Comparison of ENCODE assay signal across 9 cellular contexts in the genomic region with DNA sequence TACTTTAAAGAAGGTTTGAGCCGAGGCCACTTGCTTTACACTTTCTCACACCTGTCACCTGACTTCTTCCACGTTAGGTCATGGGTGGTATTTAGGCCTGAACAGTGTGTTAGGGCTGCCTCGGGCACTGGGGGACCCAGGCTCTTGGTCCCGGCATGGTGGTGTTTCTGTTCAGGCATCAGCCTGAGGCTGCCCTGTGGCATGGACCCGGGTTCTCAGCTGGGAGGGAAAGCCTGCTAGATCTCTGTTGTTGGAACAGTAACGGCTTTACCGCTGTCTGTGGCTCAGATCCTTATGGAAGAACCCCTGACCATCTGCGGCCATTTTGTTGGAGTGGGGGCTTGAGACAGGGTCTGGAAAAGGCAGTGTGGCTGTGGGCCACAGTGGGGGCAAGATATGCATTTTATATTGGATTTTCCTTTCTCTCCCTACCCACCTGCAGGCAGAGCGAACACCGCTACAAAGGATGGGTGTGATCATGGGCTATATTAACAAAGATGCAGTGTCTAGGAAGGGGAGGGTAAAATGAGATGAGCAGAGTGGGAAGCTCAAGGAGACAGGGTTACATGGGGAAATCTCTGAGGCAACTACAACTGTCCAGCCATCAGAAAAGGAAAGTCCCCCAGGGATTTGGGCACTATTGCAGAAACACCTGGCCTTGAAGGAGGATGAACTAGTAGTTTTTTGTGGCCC. TPM values are rescaled to one million over a fixed set of nuclear protein-coding genes. Genes with fewer than 3 reads are reported as not detected.
DNase-seq lines count a peak whose midpoint lies in the region; ATAC-seq, FAIRE-seq and TF ChIP-seq lines count a peak whose summit lies in the region.
"Had no signal": no experiment of that assay in that cellular context is flagged by ENCODE, and none has a peak within 500 bp of the region (broad histone marks: within the 10 kb centered on the region; RNA-seq: fewer than 3 reads in every experiment).

No MANE protein-coding gene starts in this region.

- H3K9me3 Mint-ChIP-seq in activated CD8-positive, alpha-beta memory T cell treated with anti-CD3 and anti-CD28 coated beads, Interleukin-2, amount 10 ng/mL, durations not matched to agents 7 days and 5 days (ENCODE audit: low read depth), result no peaks in the 10 kb centered on the region
- H3K9me3 Mint-ChIP-seq in stimulated activated memory B cell treated with anti-CD40 and anti-IgM and Interleukin-4, amounts not matched to agents 10 μg/mL and 1 μg/mL and 100 μg/mL, for 72 hours, result no peaks in the 10 kb centered on the region

- H3K14ac ChIP-seq in H1 (ENCODE audit: insufficient read length), result no peak overlapping the region

- no peak for ATAC-seq in activated CD8-positive, alpha-beta memory T cell treated with anti-CD3 and anti-CD28 coated beads, Interleukin-2, amount 10 ng/mL, durations not matched to agents 7 days and 5 days
- ATAC-seq in PC-3, result no peak
- ATAC-seq in stimulated activated memory B cell treated with anti-CD40 and anti-IgM and Interleukin-4, amounts not matched to agents 10 μg/mL and 1 μg/mL and 100 μg/mL, for 72 hours, result no peak

- H2BK12ac ChIP-seq in H1 (ENCODE audit: low read depth, low read length), result peak overlapping the region; percentile 39; the same call in 1 of the 2 replicates

- no peak overlapping the region for H2BK120ac ChIP-seq in H1 (replicated peaks; ENCODE audit: low read depth, low read length)

- no peaks in the 10 kb centered on the region for H3K79me2 ChIP-seq in PC-3 (ENCODE audit: low read length)
- no peaks in the 10 kb centered on the region for H3K79me2 ChIP-seq in H1 (ENCODE audit: control insufficient read depth in 1 of 2, insufficient read depth in 2 of 2, low read length in 2 of 2)

- no peak overlapping the region for H3K9ac ChIP-seq in PC-3 (ENCODE audit: low read length)
- no peak overlapping the region for H3K9ac ChIP-seq in H1 (replicated peaks in 1 of 4; ENCODE audit: extremely low read depth in 1 of 4, low read depth in 3 of 4, low read length in 3 of 4)

- H3K36me3 ChIP-seq in PC-3 (ENCODE audit: low read depth, low read length) (no peaks in the 10 kb centered on the region), H1 (ENCODE audit: control insufficient read depth in 2 of 4, insufficient read depth in 4 of 4, low read length in 3 of 4) (no peaks in the 10 kb centered on the region)

- H3K4me1 ChIP-seq in PC-3 (ENCODE audit: insufficient read depth, low read length) (peaks cover 2% of the 10 kb centered on the region; the same call in 1 of the 2 replicates), H1 (replicated peaks in 1 of 4; ENCODE audit: control insufficient read depth in 3 of 4, insufficient read depth in 4 of 4, low read length in 3 of 4) (peaks cover 0 to 8% (median 2%) of the 10 kb centered on the region in 4 experiments; a peak in 3 of 7 replicates)

- no peaks in the 10 kb centered on the region for H3K9me2 ChIP-seq in PC-3 (replicated peaks; ENCODE audit: low read length)

- H3K27me3 ChIP-seq in PC-3 (ENCODE audit: low read length) (no peaks in the 10 kb centered on the region), H1 (replicated peaks in 1 of 4; ENCODE audit: control insufficient read depth in 3 of 4, extremely low read depth in 1 of 4, insufficient read depth in 3 of 4, low read length in 3 of 4) (peaks cover 0 to 7% (median 0%) of the 10 kb centered on the region in 4 experiments; a peak in 4 of 7 replicates)

- H3K27ac Mint-ChIP-seq in activated CD8-positive, alpha-beta memory T cell treated with anti-CD3 and anti-CD28 coated beads, Interleukin-2, amount 10 ng/mL, durations not matched to agents 7 days and 5 days, result no peak overlapping the region
- peak overlapping the region; percentile 83 for H3K27ac Mint-ChIP-seq in stimulated activated memory B cell treated with anti-CD40 and anti-IgM and Interleukin-4, amounts not matched to agents 10 μg/mL and 1 μg/mL and 100 μg/mL, for 72 hours

- H3K23me2 ChIP-seq in H1 (ENCODE audit: low read depth, low read length), result no peaks in the 10 kb centered on the region

- H3K4ac ChIP-seq in H1 (replicated peaks; ENCODE audit: insufficient read length, low read depth, low read length), result no peak overlapping the region

- H3K4me1 Mint-ChIP-seq in activated CD8-positive, alpha-beta memory T cell treated with anti-CD3 and anti-CD28 coated beads, Interleukin-2, amount 10 ng/mL, durations not matched to agents 7 days and 5 days, result peaks cover 8% of the 10 kb centered on the region
- peaks cover 57% of the 10 kb centered on the region for H3K4me1 Mint-ChIP-seq in stimulated activated memory B cell treated with anti-CD40 and anti-IgM and Interleukin-4, amounts not matched to agents 10 μg/mL and 1 μg/mL and 100 μg/mL, for 72 hours

- no peak for TF ChIP-seq RAD21 in H1 (IDR thresholded peaks at IDR 0.05 in 1 of 2, conservative IDR thresholded peaks at IDR 0.05 in 1 of 2; ENCODE audit: low read depth in 2 of 2, low read length in 2 of 2)

- WGBS in H1 (ENCODE audit: extremely low coverage in 1 of 2, insufficient coverage in 1 of 2, insufficient read length in 1 of 2, insufficient replicate concordance in 2 of 2, low coverage in 1 of 2, low lambda C conversion rate in 2 of 2, missing lambda C conversion rate in 1 of 2), 2 experiments, result 73% methylated on average over 10 of the region's 10 CpGs; no CpG with 5 or more reads in 1 of the 2 experiments

- CTCF ChIA-PET in activated CD8-positive, alpha-beta memory T cell treated with anti-CD3 and anti-CD28 coated beads, Interleukin-2, amount 10 ng/mL, durations not matched to agents 7 days and 5 days (lab: Charles Lee), result interaction anchor here (0.9 to 1.5 kb wide), 5 partner anchors 13 to 138 kb away, joined by 3 to 5 read pairs (median 4); no protein-coding TSS in a partner anchor
- CTCF ChIA-PET in PC-3 (lab: Charles Lee), result interaction anchor here (0.7 kb wide), 1 partner anchor 123 kb away, joined by 4 read pairs; no protein-coding TSS in a partner anchor
- CTCF ChIA-PET in H1 (lab: Charles Lee; ENCODE audit: partially characterized antibody), result interaction anchor here (0.5 to 38.8 kb wide), 20 partner anchors 8 to 175 kb away, joined by 3 to 1414 read pairs (median 4); a partner anchor contains a TSS

- no peak overlapping the region for H4K91ac ChIP-seq in H1 (replicated peaks; ENCODE audit: insufficient read length, low read length)

- H3K23ac ChIP-seq in H1 (ENCODE audit: insufficient read length), result no peak overlapping the region

- POLR2A ChIA-PET in PC-3 (lab: Charles Lee; ENCODE audit: unreplicated experiment), result no interaction called here
- POLR2A ChIA-PET in H1 (lab: Charles Lee; ENCODE audit: partially characterized antibody), result interaction anchor here (1.4 to 2.2 kb wide), 2 partner anchors 11 to 85 kb away, joined by 4 to 6 read pairs; no protein-coding TSS in a partner anchor

- TF ChIP-seq POLR2A in H1 (IDR thresholded peaks at IDR 0.05; ENCODE audit: control extremely low read depth in 1 of 2, low read depth in 2 of 2, low read length in 2 of 2), result no peak

- DNase-seq in activated CD8-positive, alpha-beta memory T cell treated with anti-CD3 and anti-CD28 coated beads, Interleukin-2, amount 10 ng/mL, durations not matched to agents 7 days and 5 days, result no peak
- no peak for DNase-seq in activated CD8-positive, alpha-beta memory T cell treated with anti-CD3 and anti-CD28 coated beads, Interleukin-2, amount 50 U/mL, for 48 hours
- DNase-seq in PC-3, result no peak
- DNase-seq in H1 (ENCODE audit: low read depth in 1 of 2, low spot score in 2 of 2), result no peak
- DNase-seq in foreskin fibroblast, result no peak
- DNase-seq in DMS153 (lab: John Stamatoyannopoulos, UW), result no peak
- no peak for DNase-seq in GM10266 (ENCODE audit: extremely low spot score)

- H3F3A ChIP-seq in PC-3 (ENCODE audit: low read length, unreplicated experiment), result no peaks in the 10 kb centered on the region

- no peak for TF ChIP-seq EP300 in H1 (IDR thresholded peaks at IDR 0.05; ENCODE audit: borderline replicate concordance in 1 of 2, low read depth in 2 of 2, low read length in 2 of 2)

- H2BK15ac ChIP-seq in H1 (ENCODE audit: low read length), result peak overlapping the region; percentile 88

- H4K8ac ChIP-seq in H1 (ENCODE audit: extremely low read depth, insufficient read depth, low read length), result peak overlapping the region; percentile 58; the same call in 1 of the 2 replicates

- TF ChIP-seq CTCF in PC-3 (conservative IDR thresholded peaks at IDR 0.05; ENCODE audit: low read depth, low read length) (no peak), H1 (IDR thresholded peaks at IDR 0.05; ENCODE audit: control extremely low read depth in 1 of 3, insufficient read depth in 1 of 3, low read depth in 1 of 3, low read length in 3 of 3) (no peak), foreskin fibroblast (IDR thresholded peaks at IDR 0.05; ENCODE audit: low read depth, low read length) (no peak), GM10266 (IDR thresholded peaks at IDR 0.05; ENCODE audit: control insufficient read depth, insufficient read depth, low read depth, missing control alignments) (no peak)

- FAIRE-seq in H1 (lab: Jason Lieb, UNC), result no peak

- H3K27ac ChIP-seq in PC-3 (ENCODE audit: low read length) (no peak overlapping the region), H1 (ENCODE audit: low read depth, low read length) (no peak overlapping the region)

- no peak overlapping the region for H4K5ac ChIP-seq in H1 (ENCODE audit: insufficient read length, low read depth, low read length)

- H3K36me3 Mint-ChIP-seq in activated CD8-positive, alpha-beta memory T cell treated with anti-CD3 and anti-CD28 coated beads, Interleukin-2, amount 10 ng/mL, durations not matched to agents 7 days and 5 days, result no peaks in the 10 kb centered on the region
- H3K36me3 Mint-ChIP-seq in stimulated activated memory B cell treated with anti-CD40 and anti-IgM and Interleukin-4, amounts not matched to agents 10 μg/mL and 1 μg/mL and 100 μg/mL, for 72 hours, result peaks cover 23% of the 10 kb centered on the region

- no peak overlapping the region; the same call in 1 of the 2 replicates for H3K18ac ChIP-seq in H1 (ENCODE audit: extremely low read depth, low read length)

- H3K9me3 ChIP-seq in PC-3 (ENCODE audit: low read length), result no peaks in the 10 kb centered on the region
- H3K9me3 ChIP-seq in H1 (ENCODE audit: insufficient read depth in 2 of 2, low read depth in 1 of 2, low read length in 1 of 2), result no peaks in the 10 kb centered on the region

- H2AFZ ChIP-seq in PC-3 (ENCODE audit: low read length) (peak overlapping the region; percentile 81), H1 (ENCODE audit: low read length) (peak overlapping the region; percentile 11)

- H3K79me1 ChIP-seq in H1 (ENCODE audit: low read depth, low read length), result no peaks in the 10 kb centered on the region

- no peak overlapping the region for H3K56ac ChIP-seq in H1 (replicated peaks; ENCODE audit: insufficient read length, low read depth, low read length)

- no peak overlapping the region for H2BK20ac ChIP-seq in H1 (ENCODE audit: low read length)

- no peak overlapping the region for H2AK5ac ChIP-seq in H1 (ENCODE audit: low read depth, low read length)

- H4K20me1 ChIP-seq in PC-3 (ENCODE audit: low read length) (no peaks in the 10 kb centered on the region), H1 (replicated peaks in 1 of 2; ENCODE audit: control insufficient read depth in 1 of 2, insufficient read depth in 2 of 2, low read length in 2 of 2) (peaks cover 0 to 5% of the 10 kb centered on the region in 2 experiments)

- peaks cover 20% of the 10 kb centered on the region for H3K27me3 Mint-ChIP-seq in activated CD8-positive, alpha-beta memory T cell treated with anti-CD3 and anti-CD28 coated beads, Interleukin-2, amount 10 ng/mL, durations not matched to agents 7 days and 5 days
- no peaks in the 10 kb centered on the region for H3K27me3 Mint-ChIP-seq in stimulated activated memory B cell treated with anti-CD40 and anti-IgM and Interleukin-4, amounts not matched to agents 10 μg/mL and 1 μg/mL and 100 μg/mL, for 72 hours

- intact Hi-C loops in PC-3 (cut with micrococcal nuclease), result loop anchor here (1.0 kb wide), 2 partner anchors 89 to 114 kb away; no protein-coding TSS in a partner anchor

- no peak overlapping the region; the same call in 1 of the 2 replicates for H2BK5ac ChIP-seq in H1 (ENCODE audit: low read depth, low read length)

- peak overlapping the region; percentile 63 for H3K4me3 Mint-ChIP-seq in activated CD8-positive, alpha-beta memory T cell treated with anti-CD3 and anti-CD28 coated beads, Interleukin-2, amount 10 ng/mL, durations not matched to agents 7 days and 5 days
- peak overlapping the region; percentile 86 for H3K4me3 Mint-ChIP-seq in stimulated activated memory B cell treated with anti-CD40 and anti-IgM and Interleukin-4, amounts not matched to agents 10 μg/mL and 1 μg/mL and 100 μg/mL, for 72 hours

- H3K4me3 ChIP-seq in PC-3 (ENCODE audit: low read length), result no peak overlapping the region; the same call in 1 of the 2 replicates
- H3K4me3 ChIP-seq in H1 (ENCODE audit: extremely low read depth in 1 of 4, insufficient read depth in 2 of 4, low read depth in 3 of 4, low read length in 4 of 4), result peak overlapping the region in 3 of 4 experiments; percentile 9 to 80 (median 51); a peak in 6 of 8 replicates
- H3K4me3 ChIP-seq in foreskin fibroblast (ENCODE audit: low read depth in 1 of 2, low read length in 2 of 2), result no peak overlapping the region

- H3K4me2 ChIP-seq in PC-3 (ENCODE audit: low read length) (peak overlapping the region; percentile 91), H1 (ENCODE audit: insufficient read depth in 1 of 2, low read depth in 2 of 2, low read length in 2 of 2) (peak overlapping the region; percentile 55 to 71)

- BruUV-seq in PC-3 (replicated peaks; lab: Mats Ljungman, UMichigan), result no TSS peak

RNA-seq across cellular contexts. Expression of a gene that starts 1.6 kb away (rescaled TPM):
- under 1 TPM; 0.66 to 0.99 TPM for total RNA-seq in activated CD8-positive, alpha-beta memory T cell treated with anti-CD3 and anti-CD28 coated beads, Interleukin-2, amount 10 ng/mL, durations not matched to agents 7 days and 5 days
- total RNA-seq in PC-3 (2014; rRNA removed), result 0.98 and 1.8 TPM in 2 replicates
- 6.3 and 8.3 TPM in 2 replicates for total RNA-seq in H1 (2021; fragmentation: NEBNext Ultra II Directional; extraction: Animal tissue kit (Norgen Biotek cat#: 25700))
- 3.8 and 6.5 TPM in 2 replicates for polyA plus RNA-seq in H1 (2011; rRNA removed)
- polyA plus RNA-seq in H1 (2011; cell fraction: cytosol; rRNA removed), result 6.6 TPM
- 6.2 TPM for polyA plus RNA-seq in H1 (2011; cell fraction: nucleus; rRNA removed)
- polyA plus RNA-seq in H1 (2012, experiment 1 of 2), result 5.3 to 11.5 TPM (median 8.7 TPM) in 4 replicates
- 4.7 TPM for polyA plus RNA-seq in H1 (2012, experiment 2 of 2)
- 2.4 TPM for polyA plus RNA-seq in H1 (2013, experiment 1 of 2)
- polyA plus RNA-seq in H1 (2013, experiment 2 of 2), result 2.6 TPM
- 8.1 and 10.1 TPM in 2 replicates for polyA minus RNA-seq in H1 (2011; rRNA and poly(A)+ RNA removed)
- polyA minus RNA-seq in H1 (2011; cell fraction: cytosol; rRNA and poly(A)+ RNA removed), result 12.1 TPM
- polyA minus RNA-seq in H1 (2011; cell fraction: nucleus; rRNA and poly(A)+ RNA removed), result 5.4 TPM
- polyA plus RNA-seq: BJ had no signal

RNA-seq across cellular contexts. Expression of a gene that starts 38.5 kb away (rescaled TPM):
- total RNA-seq in activated CD8-positive, alpha-beta memory T cell treated with anti-CD3 and anti-CD28 coated beads, Interleukin-2, amount 10 ng/mL, durations not matched to agents 7 days and 5 days, result under 1 TPM; 0.47 to 0.91 TPM
- total RNA-seq in PC-3 (2014; rRNA removed), result 1.3 and 1.6 TPM in 2 replicates
- 1.7 and 1.9 TPM in 2 replicates for total RNA-seq in H1 (2021; fragmentation: NEBNext Ultra II Directional; extraction: Animal tissue kit (Norgen Biotek cat#: 25700))
- 0.49 and 0.68 TPM in 2 replicates for polyA plus RNA-seq in H1 (2011; rRNA removed)
- polyA plus RNA-seq in H1 (2011; cell fraction: cytosol; rRNA removed), result 0.52 TPM
- polyA plus RNA-seq in H1 (2011; cell fraction: nucleus; rRNA removed), result 1.6 TPM
- 0.74 to 1.1 TPM (median 0.81 TPM) in 4 replicates for polyA plus RNA-seq in H1 (2012, experiment 1 of 2)
- polyA plus RNA-seq in H1 (2012, experiment 2 of 2), result 0.05 TPM
- 2.2 TPM for polyA plus RNA-seq in H1 (2013, experiment 1 of 2)
- 2.1 TPM for polyA plus RNA-seq in H1 (2013, experiment 2 of 2)
- polyA minus RNA-seq in H1 (2011; rRNA and poly(A)+ RNA removed), result 2.1 and 4.1 TPM in 2 replicates
- polyA minus RNA-seq in H1 (2011; cell fraction: cytosol; rRNA and poly(A)+ RNA removed), result 1.1 TPM
- 4.0 TPM for polyA minus RNA-seq in H1 (2011; cell fraction: nucleus; rRNA and poly(A)+ RNA removed)

Comparison
In these comparisons a context has a peak if more than half of its experiments do, and no peak if none do; other contexts are left out.
1. H3K4me3 ChIP-seq: peak in H1 (3 of 4); none in PC-3 (single experiment) and foreskin fibroblast (0 of 2).